In the genomic region with DNA sequence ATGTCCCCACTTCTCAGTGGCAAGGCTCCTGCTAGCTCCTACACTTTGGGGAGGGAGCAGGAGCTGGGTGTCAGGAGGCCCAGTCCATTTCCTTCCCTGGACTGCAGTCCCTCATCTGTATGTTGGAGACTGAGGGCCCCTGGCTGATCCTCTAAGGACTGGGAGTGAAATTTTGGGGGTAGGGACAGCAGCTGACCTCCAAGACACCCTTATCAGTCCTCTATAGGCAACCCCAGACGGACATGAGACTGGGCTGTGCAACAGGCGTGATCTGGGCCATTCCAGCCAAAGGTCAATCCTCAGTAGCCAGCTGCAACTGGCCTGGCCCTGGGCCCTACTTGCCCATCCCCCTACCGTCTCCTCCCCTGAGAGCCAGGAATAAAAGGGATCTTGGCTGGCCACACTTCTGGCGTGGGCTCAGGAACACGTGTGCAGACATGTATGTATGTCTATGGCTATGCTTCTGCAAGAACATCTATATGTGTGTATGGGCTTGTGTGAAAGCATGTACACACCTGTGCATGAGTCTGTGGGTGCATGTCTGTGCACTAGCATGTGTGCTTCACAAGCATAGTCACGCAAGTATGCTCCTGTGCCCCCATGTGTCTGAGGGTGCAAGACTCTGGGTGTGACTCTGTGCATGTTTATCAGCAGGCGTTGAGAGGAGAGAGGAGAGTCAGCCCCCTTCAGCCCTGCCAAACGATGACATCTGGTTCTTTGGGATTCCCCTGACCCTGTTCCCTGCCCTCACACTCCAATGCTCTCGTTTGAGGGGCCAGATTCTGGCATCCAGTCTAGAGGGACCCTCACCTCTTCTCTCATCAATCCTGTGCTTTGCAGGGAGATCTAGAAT, we compare ENCODE assay signal across 1 cellular context.
TF ChIP-seq lines count a peak whose summit lies in the region.

No MANE protein-coding gene starts in this region.

TF ChIP-seq in liver, 16 proteins besides CTCF, POLR2A, EP300 and RAD21:
- TF ChIP-seq TAF1 (conservative IDR thresholded peaks at IDR 0.05) (no peak), HNF4G (IDR thresholded peaks at IDR 0.05) (peak; percentile 67), RXRA (IDR thresholded peaks at IDR 0.05) (peak; percentile 89 to 92), ZBTB33 (IDR thresholded peaks at IDR 0.05) (peak; percentile 61), SP1 (IDR thresholded peaks at IDR 0.05) (peak; percentile 74), ATF3 (IDR thresholded peaks at IDR 0.05) (no peak), NR2F2 (IDR thresholded peaks at IDR 0.05) (no peak), FOXA1 (IDR thresholded peaks at IDR 0.05) (peak; percentile 32), JUND (IDR thresholded peaks at IDR 0.05) (peak in 1 of 2 donors; percentile 56), GABPA (IDR thresholded peaks at IDR 0.05 in 1 of 2, conservative IDR thresholded peaks at IDR 0.05 in 1 of 2) (no peak), HNF4A (conservative IDR thresholded peaks at IDR 0.05) (peak; percentile 87 to 97), MAX (IDR thresholded peaks at IDR 0.05) (peak; percentile 29), REST (IDR thresholded peaks at IDR 0.05) (no peak), YY1 (IDR thresholded peaks at IDR 0.05) (peak; percentile 48), FOXA2 (IDR thresholded peaks at IDR 0.05) (peak; percentile 63), EGR1 (IDR thresholded peaks at IDR 0.05; ENCODE audit: low read depth in 2 of 2) (no peak)
